In the genomic region with DNA sequence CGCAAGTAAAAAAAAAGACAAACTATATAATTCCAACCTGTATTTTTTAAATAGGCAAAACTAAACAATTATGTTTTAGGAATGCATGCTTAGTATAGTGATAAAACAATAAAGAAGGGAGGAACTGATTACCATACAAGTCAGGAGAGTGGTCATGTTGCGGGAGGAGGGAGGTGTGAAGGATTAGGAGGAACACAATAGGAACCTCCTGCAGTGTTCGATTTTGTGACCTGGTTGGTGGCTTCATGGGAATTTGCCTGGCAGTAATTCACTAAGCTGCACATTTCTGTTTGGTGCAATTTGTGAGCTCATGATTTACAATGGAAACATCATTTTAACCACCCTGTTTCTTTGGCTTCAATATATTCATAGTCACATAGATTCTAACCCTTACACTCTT, we compare ENCODE assay signal across 26 cellular contexts.
DNase-seq lines count a peak whose midpoint lies in the region; ATAC-seq and TF ChIP-seq lines count a peak whose summit lies in the region.
"Had no signal": no experiment of that assay in that cellular context is flagged by ENCODE, and none has a peak within 500 bp of the region (broad histone marks: within the 10 kb centered on the region; RNA-seq: fewer than 3 reads in every experiment).

No MANE protein-coding gene starts in this region.

- no peak overlapping the region for H3K9ac ChIP-seq in Karpas-422 (ENCODE audit: low read length)
- no peak overlapping the region for H3K9ac ChIP-seq in mesendoderm (ENCODE audit: low read length)
- H3K9ac ChIP-seq: BLaER1 had no signal

- H3K27me3 Mint-ChIP-seq in activated CD8-positive, alpha-beta T cell treated with anti-CD3 and anti-CD28 coated beads, Interleukin-2, amount 10 ng/mL, durations not matched to agents 7 days and 5 days (ENCODE audit: low read depth) = peaks cover 32% of the 10 kb centered on the region
- H3K27me3 Mint-ChIP-seq in activated CD8-positive, alpha-beta T cell treated with anti-CD3 and anti-CD28 coated beads for 36 hours = peaks cover 12% of the 10 kb centered on the region

- CTCF ChIA-PET in activated CD8-positive, alpha-beta T cell treated with anti-CD3 and anti-CD28 coated beads, Interleukin-2, amount 10 ng/mL, durations not matched to agents 7 days and 5 days (lab: Charles Lee) = no interaction called here
- CTCF ChIA-PET in activated CD8-positive, alpha-beta T cell treated with anti-CD3 and anti-CD28 coated beads for 36 hours (lab: Charles Lee) = no interaction called here

- no peaks in the 10 kb centered on the region for H3K4me1 Mint-ChIP-seq in activated CD8-positive, alpha-beta T cell treated with anti-CD3 and anti-CD28 coated beads, Interleukin-2, amount 10 ng/mL, durations not matched to agents 7 days and 5 days (ENCODE audit: low read depth)
- no peaks in the 10 kb centered on the region for H3K4me1 Mint-ChIP-seq in activated CD8-positive, alpha-beta T cell treated with anti-CD3 and anti-CD28 coated beads for 36 hours (ENCODE audit: low read depth)
- H3K4me1 Mint-ChIP-seq: CD14-positive monocyte; CD4-positive, alpha-beta memory T cell; CD4-positive, CD25-positive, alpha-beta regulatory T cell; CD8-positive, alpha-beta memory T cell had no signal

- no CpG with 5 or more reads among the region's 3 CpGs for WGBS in mesendoderm (ENCODE audit: extremely low coverage, insufficient coverage, low lambda C conversion rate)

- no peak for TF ChIP-seq CTCF in activated CD8-positive, alpha-beta T cell treated with anti-CD3 and anti-CD28 coated beads for 36 hours (IDR thresholded peaks at IDR 0.05)

- H2AFZ ChIP-seq in Karpas-422 (ENCODE audit: low read length) = no peak overlapping the region

- H4K8ac ChIP-seq in mesendoderm (ENCODE audit: low read depth, low read length) = no peak overlapping the region

- no peak overlapping the region for H3K56ac ChIP-seq in mesendoderm (ENCODE audit: low read length)

- H3K18ac ChIP-seq in mesendoderm (ENCODE audit: low read length) = no peak overlapping the region

- no peaks in the 10 kb centered on the region for H3K79me1 ChIP-seq in mesendoderm (ENCODE audit: low read length)

- no peak overlapping the region for H2BK15ac ChIP-seq in mesendoderm (replicated peaks; ENCODE audit: low read depth)

- intact Hi-C loops in activated CD8-positive, alpha-beta T cell treated with anti-CD3 and anti-CD28 coated beads for 36 hours (cut with micrococcal nuclease) = no loop called here

- H3K79me2 ChIP-seq in Karpas-422 (ENCODE audit: low read length) (no peaks in the 10 kb centered on the region), mesendoderm (ENCODE audit: control insufficient read depth, insufficient read depth, low read length) (no peaks in the 10 kb centered on the region)

- H3K9me3 ChIP-seq in Karpas-422 (ENCODE audit: low read length) = no peaks in the 10 kb centered on the region
- H3K9me3 ChIP-seq: A549, BE2C, BLaER1 had no signal

- no peak overlapping the region for H4K5ac ChIP-seq in mesendoderm (ENCODE audit: low read length)

- H3K4me2 ChIP-seq in Karpas-422 (ENCODE audit: low read depth, low read length, poor library complexity, severe bottlenecking) = no peak overlapping the region
- H3K4me2 ChIP-seq in mesendoderm (ENCODE audit: low read length) = no peak overlapping the region
- H3K4me2 ChIP-seq: A549, BLaER1 had no signal

- H2BK5ac ChIP-seq in mesendoderm (ENCODE audit: low read length) = no peak overlapping the region

- no peaks in the 10 kb centered on the region for H3K9me2 ChIP-seq in Karpas-422 (replicated peaks; ENCODE audit: insufficient read depth, low read length)

- no peak overlapping the region for H2AK5ac ChIP-seq in mesendoderm (ENCODE audit: low read length)

- ATAC-seq in activated CD8-positive, alpha-beta T cell treated with anti-CD3 and anti-CD28 coated beads, Interleukin-2, amount 10 ng/mL, durations not matched to agents 7 days and 5 days = no peak
- no peak for ATAC-seq in activated CD8-positive, alpha-beta T cell treated with anti-CD3 and anti-CD28 coated beads for 36 hours
- ATAC-seq in GM19455 (IDR thresholded peaks at IDR 0.05; ENCODE audit: unreplicated experiment) = no peak
- ATAC-seq: A549, GM12878 had no signal

- H3K4me3 Mint-ChIP-seq in activated CD8-positive, alpha-beta T cell treated with anti-CD3 and anti-CD28 coated beads, Interleukin-2, amount 10 ng/mL, durations not matched to agents 7 days and 5 days = no peak overlapping the region
- no peak overlapping the region for H3K4me3 Mint-ChIP-seq in activated CD8-positive, alpha-beta T cell treated with anti-CD3 and anti-CD28 coated beads for 36 hours
- H3K4me3 Mint-ChIP-seq: CD14-positive monocyte; CD4-positive, alpha-beta memory T cell; CD4-positive, CD25-positive, alpha-beta regulatory T cell; CD8-positive, alpha-beta memory T cell had no signal

- no peaks in the 10 kb centered on the region for H3K27me3 ChIP-seq in Karpas-422 (ENCODE audit: low read length)
- no peaks in the 10 kb centered on the region for H3K27me3 ChIP-seq in mesendoderm (ENCODE audit: insufficient read depth, low read length, poor library complexity)
- H3K27me3 ChIP-seq: BLaER1 had no signal

- no peaks in the 10 kb centered on the region for H4K20me1 ChIP-seq in Karpas-422 (ENCODE audit: insufficient read depth, low read depth, low read length)
- H4K20me1 ChIP-seq: BLaER1 had no signal

- H3K36me3 Mint-ChIP-seq in activated CD8-positive, alpha-beta T cell treated with anti-CD3 and anti-CD28 coated beads, Interleukin-2, amount 10 ng/mL, durations not matched to agents 7 days and 5 days (ENCODE audit: low read depth) = no peaks in the 10 kb centered on the region
- H3K36me3 Mint-ChIP-seq in activated CD8-positive, alpha-beta T cell treated with anti-CD3 and anti-CD28 coated beads for 36 hours (ENCODE audit: low read depth) = no peaks in the 10 kb centered on the region
- H3K36me3 Mint-ChIP-seq: CD14-positive monocyte; CD4-positive, alpha-beta memory T cell; CD4-positive, CD25-positive, alpha-beta regulatory T cell; CD8-positive, alpha-beta memory T cell had no signal

- H3K27ac ChIP-seq in Karpas-422 (ENCODE audit: low read length) (no peak overlapping the region), mesendoderm (ENCODE audit: low read depth, low read length) (no peak overlapping the region)
- H3K27ac ChIP-seq: 22Rv1, A549, BLaER1 had no signal

- no peak overlapping the region for H3K23ac ChIP-seq in mesendoderm (ENCODE audit: low read length)

- H3K9me3 Mint-ChIP-seq in activated CD8-positive, alpha-beta T cell treated with anti-CD3 and anti-CD28 coated beads, Interleukin-2, amount 10 ng/mL, durations not matched to agents 7 days and 5 days (ENCODE audit: insufficient read depth) = no peaks in the 10 kb centered on the region
- H3K9me3 Mint-ChIP-seq in activated CD8-positive, alpha-beta T cell treated with anti-CD3 and anti-CD28 coated beads for 36 hours = no peaks in the 10 kb centered on the region

- peak; percentile 6 for DNase-seq in activated CD8-positive, alpha-beta T cell treated with anti-CD3 and anti-CD28 coated beads, Interleukin-2, amount 10 ng/mL, durations not matched to agents 7 days and 5 days
- DNase-seq in activated CD8-positive, alpha-beta T cell treated with anti-CD3 and anti-CD28 coated beads for 36 hours = no peak
- DNase-seq in Karpas-422 (peak; percentile 26), mesendoderm (peak; percentile 74), NCI-H1417 treated with DMSO at 0.1 percent for 48 hours (lab: John Stamatoyannopoulos, UW) (no peak)
- DNase-seq in activated CD4-positive, alpha-beta T cell treated with anti-CD3 and anti-CD28 coated beads, Interleukin-2, amount 50 U/mL, for 48 hours = no peak
- DNase-seq: ACHN; BE2C; C1 segment of cervical spinal cord; CD4-positive, alpha-beta memory T cell; CD4-positive, CD25-positive, alpha-beta regulatory T cell; CD8-positive, alpha-beta memory T cell; COR-L47; DMS 273 treated with DMSO at 0.1 percent for 48 hours; DMS153; DMS53; DMS79; DND-41; EL; GDM1 had no signal

- no peak overlapping the region for H2BK120ac ChIP-seq in mesendoderm (ENCODE audit: low read depth, low read length)

- H3K4me3 ChIP-seq in Karpas-422 (ENCODE audit: low read length) (no peak overlapping the region), mesendoderm (ENCODE audit: low read length) (no peak overlapping the region)
- H3K4me3 ChIP-seq: A549, BLaER1, GM12878 had no signal

- H3K4ac ChIP-seq in mesendoderm (ENCODE audit: low read depth, low read length) = no peak overlapping the region

- H3K27ac Mint-ChIP-seq in activated CD8-positive, alpha-beta T cell treated with anti-CD3 and anti-CD28 coated beads, Interleukin-2, amount 10 ng/mL, durations not matched to agents 7 days and 5 days = no peak overlapping the region
- H3K27ac Mint-ChIP-seq in activated CD8-positive, alpha-beta T cell treated with anti-CD3 and anti-CD28 coated beads for 36 hours = no peak overlapping the region
- H3K27ac Mint-ChIP-seq: CD14-positive monocyte; CD4-positive, alpha-beta memory T cell; CD8-positive, alpha-beta memory T cell had no signal

- POLR2A ChIA-PET in activated CD8-positive, alpha-beta T cell treated with anti-CD3 and anti-CD28 coated beads, Interleukin-2, amount 10 ng/mL, durations not matched to agents 7 days and 5 days (lab: Charles Lee) = no interaction called here
- POLR2A ChIA-PET in activated CD8-positive, alpha-beta T cell treated with anti-CD3 and anti-CD28 coated beads for 36 hours (lab: Charles Lee) = no interaction called here

- H3K4me1 ChIP-seq in Karpas-422 (ENCODE audit: low read length) (peaks cover 22% of the 10 kb centered on the region), mesendoderm (ENCODE audit: control insufficient read depth, low read depth, low read length) (no peaks in the 10 kb centered on the region)
- H3K4me1 ChIP-seq: A549, BE2C, BLaER1 had no signal

- no peaks in the 10 kb centered on the region for H3K36me3 ChIP-seq in Karpas-422 (ENCODE audit: insufficient read depth, low read length)
- no peaks in the 10 kb centered on the region for H3K36me3 ChIP-seq in mesendoderm (ENCODE audit: control insufficient read depth, insufficient read depth, low read length)
- H3K36me3 ChIP-seq: BE2C, BLaER1 had no signal

Comparison
In these comparisons a context has a peak if more than half of its experiments do, and no peak if none do; other contexts are left out.
1. DNase-seq: peak in activated CD8-positive, alpha-beta T cell treated with anti-CD3 and anti-CD28 coated beads, Interleukin-2, amount 10 ng/mL, durations not matched to agents 7 days and 5 days (single experiment), Karpas-422 (single experiment) and mesendoderm (single experiment); none in activated CD8-positive, alpha-beta T cell treated with anti-CD3 and anti-CD28 coated beads for 36 hours (single experiment), NCI-H1417 treated with DMSO at 0.1 percent for 48 hours (single experiment) and activated CD4-positive, alpha-beta T cell treated with anti-CD3 and anti-CD28 coated beads, Interleukin-2, amount 50 U/mL, for 48 hours (0 of 2).